7 cellular contexts compared by ENCODE assay signal in genomic region chr1:148157803-148158202, GRCh38. TPM values are rescaled to one million over a fixed set of nuclear protein-coding genes. Genes with fewer than 3 reads are reported as not detected.
DNase-seq lines count a peak whose midpoint lies in the region; ATAC-seq and TF ChIP-seq lines count a peak whose summit lies in the region.
"Not testable (repeated sequence)": the region's sequence is repeated elsewhere in the genome, so short reads cannot be mapped to it uniquely, and the experiment has no call there.

No MANE protein-coding gene starts in this region.

- intact Hi-C loops in CD4-positive, alpha-beta T cell (cut with DNase I, micrococcal nuclease): not testable (repeated sequence)

- not testable (repeated sequence) for H3K4me3 Mint-ChIP-seq in CD4-positive, alpha-beta T cell; WTC11
- H3K4me3 Mint-ChIP-seq in IgD-negative memory B cell: peak overlapping the region; percentile 68 to 86 (median 81)
- peak overlapping the region; percentile 27 to 70 for H3K4me3 Mint-ChIP-seq in activated T-cell treated with anti-CD3 and anti-CD28 coated beads, Interleukin-2, amount 50 U/mL, for 72 hours
- H3K4me3 Mint-ChIP-seq in activated naive CD8-positive, alpha-beta T cell treated with anti-CD3 and anti-CD28 coated beads for 36 hours: peak overlapping the region; percentile 61
- peak overlapping the region; percentile 56 for H3K4me3 Mint-ChIP-seq in memory B cell
- H3K4me3 Mint-ChIP-seq in stimulated activated naive B cell treated with anti-CD40 and anti-IgM and Interleukin-4, amounts not matched to agents 10 μg/mL and 1 μg/mL and 100 μg/mL, for 72 hours: peak overlapping the region; percentile 55 to 67

- H3K27me3 ChIP-seq in CD4-positive, alpha-beta T cell (ENCODE audit: control insufficient read depth, insufficient read depth, low read length): not testable (repeated sequence)

- H3K27me3 Mint-ChIP-seq in CD4-positive, alpha-beta T cell: peaks cover 30% of the 10 kb centered on the region
- not testable (repeated sequence) for H3K27me3 Mint-ChIP-seq in IgD-negative memory B cell; WTC11 (ENCODE audit: low read depth); memory B cell
- peaks cover 30% of the 10 kb centered on the region for H3K27me3 Mint-ChIP-seq in activated T-cell treated with anti-CD3 and anti-CD28 coated beads, Interleukin-2, amount 50 U/mL, for 72 hours (ENCODE audit: low read depth)
- H3K27me3 Mint-ChIP-seq in activated naive CD8-positive, alpha-beta T cell treated with anti-CD3 and anti-CD28 coated beads for 36 hours: peaks cover 21% of the 10 kb centered on the region
- peaks cover 20 to 31% of the 10 kb centered on the region in 2 donors for H3K27me3 Mint-ChIP-seq in stimulated activated naive B cell treated with anti-CD40 and anti-IgM and Interleukin-4, amounts not matched to agents 10 μg/mL and 1 μg/mL and 100 μg/mL, for 72 hours

- TF ChIP-seq CTCF in CD4-positive, alpha-beta T cell (IDR thresholded peaks at IDR 0.05); WTC11 (IDR thresholded peaks at IDR 0.05): not testable (repeated sequence)

- H3K27ac Mint-ChIP-seq in CD4-positive, alpha-beta T cell; IgD-negative memory B cell; activated T-cell treated with anti-CD3 and anti-CD28 coated beads, Interleukin-2, amount 50 U/mL, for 72 hours; activated naive CD8-positive, alpha-beta T cell treated with anti-CD3 and anti-CD28 coated beads for 36 hours: not testable (repeated sequence)
- H3K27ac Mint-ChIP-seq in WTC11 (peak overlapping the region; percentile 32; the same call in 1 of the 2 replicates), memory B cell (peak overlapping the region; percentile 67)
- peak overlapping the region; percentile 67 for H3K27ac Mint-ChIP-seq in stimulated activated naive B cell treated with anti-CD40 and anti-IgM and Interleukin-4, amounts not matched to agents 10 μg/mL and 1 μg/mL and 100 μg/mL, for 72 hours

- H3K4me1 Mint-ChIP-seq in CD4-positive, alpha-beta T cell (ENCODE audit: low read depth): peaks cover 11% of the 10 kb centered on the region
- peaks cover 6 to 18% (median 12%) of the 10 kb centered on the region in 3 donors for H3K4me1 Mint-ChIP-seq in IgD-negative memory B cell
- H3K4me1 Mint-ChIP-seq in WTC11: peaks cover 35% of the 10 kb centered on the region
- peaks cover 20% of the 10 kb centered on the region for H3K4me1 Mint-ChIP-seq in activated T-cell treated with anti-CD3 and anti-CD28 coated beads, Interleukin-2, amount 50 U/mL, for 72 hours (ENCODE audit: low read depth)
- peaks cover 13% of the 10 kb centered on the region for H3K4me1 Mint-ChIP-seq in activated naive CD8-positive, alpha-beta T cell treated with anti-CD3 and anti-CD28 coated beads for 36 hours
- H3K4me1 Mint-ChIP-seq in memory B cell: peaks cover 12% of the 10 kb centered on the region
- peaks cover 10 to 19% of the 10 kb centered on the region in 2 donors for H3K4me1 Mint-ChIP-seq in stimulated activated naive B cell treated with anti-CD40 and anti-IgM and Interleukin-4, amounts not matched to agents 10 μg/mL and 1 μg/mL and 100 μg/mL, for 72 hours

- H3K9me3 Mint-ChIP-seq in CD4-positive, alpha-beta T cell; IgD-negative memory B cell; WTC11; activated T-cell treated with anti-CD3 and anti-CD28 coated beads, Interleukin-2, amount 50 U/mL, for 72 hours; activated naive CD8-positive, alpha-beta T cell treated with anti-CD3 and anti-CD28 coated beads for 36 hours; memory B cell; stimulated activated naive B cell treated with anti-CD40 and anti-IgM and Interleukin-4, amounts not matched to agents 10 μg/mL and 1 μg/mL and 100 μg/mL, for 72 hours: not testable (repeated sequence)

- POLR2A ChIA-PET in CD4-positive, alpha-beta T cell (lab: Charles Lee); WTC11 (lab: Charles Lee): not testable (repeated sequence)

- H3K27ac ChIP-seq in CD4-positive, alpha-beta T cell (ENCODE audit: low read depth, low read length): not testable (repeated sequence)

- DNase-seq in CD4-positive, alpha-beta T cell; WTC11 (ENCODE audit: low spot score); activated T-cell treated with anti-CD3 and anti-CD28 coated beads, Interleukin-2, amount 50 U/mL, for 72 hours; activated naive CD8-positive, alpha-beta T cell treated with anti-CD3 and anti-CD28 coated beads for 36 hours; memory B cell (ENCODE audit: low spot score in 2 of 2); stimulated activated naive B cell treated with anti-CD40 and anti-IgM and Interleukin-4, amounts not matched to agents 10 μg/mL and 1 μg/mL and 100 μg/mL, for 72 hours: not testable (repeated sequence)

- peak; percentile 37 for ATAC-seq in CD4-positive, alpha-beta T cell (ENCODE audit: poor library complexity)
- ATAC-seq in WTC11; activated T-cell treated with anti-CD3 and anti-CD28 coated beads, Interleukin-2, amount 50 U/mL, for 72 hours (replicated peaks in 1 of 2); memory B cell (ENCODE audit: low read depth); stimulated activated naive B cell treated with anti-CD40 and anti-IgM and Interleukin-4, amounts not matched to agents 10 μg/mL and 1 μg/mL and 100 μg/mL, for 72 hours (replicated peaks): not testable (repeated sequence)

- not testable (repeated sequence) for H3K36me3 Mint-ChIP-seq in CD4-positive, alpha-beta T cell (ENCODE audit: low read depth); IgD-negative memory B cell; WTC11; activated T-cell treated with anti-CD3 and anti-CD28 coated beads, Interleukin-2, amount 50 U/mL, for 72 hours (ENCODE audit: insufficient read depth in 2 of 2); activated naive CD8-positive, alpha-beta T cell treated with anti-CD3 and anti-CD28 coated beads for 36 hours; memory B cell; stimulated activated naive B cell treated with anti-CD40 and anti-IgM and Interleukin-4, amounts not matched to agents 10 μg/mL and 1 μg/mL and 100 μg/mL, for 72 hours

- not testable (repeated sequence) for H3K9me3 ChIP-seq in CD4-positive, alpha-beta T cell (ENCODE audit: control insufficient read depth, low read length)

- CTCF ChIA-PET in CD4-positive, alpha-beta T cell (lab: Charles Lee); WTC11 (lab: Charles Lee): not testable (repeated sequence)

RNA-seq across cellular contexts. Expression of gene NBPF11, which starts 5.7 kb away (rescaled TPM):
- 10 to 100 TPM; 15.6 to 16.1 TPM for total RNA-seq in CD4-positive, alpha-beta T cell
- polyA plus RNA-seq in IgD-negative memory B cell: 9.3 TPM
- total RNA-seq in WTC11 (2021): 10.5 to 11.2 TPM (median 10.9 TPM) in 3 replicates
- 10 to 100 TPM; 15.2 to 16.1 TPM for total RNA-seq in activated T-cell treated with anti-CD3 and anti-CD28 coated beads, Interleukin-2, amount 50 U/mL, for 72 hours
- 1 to 10 TPM; 5.0 to 5.5 TPM for total RNA-seq in activated naive CD8-positive, alpha-beta T cell treated with anti-CD3 and anti-CD28 coated beads for 36 hours
